16 cellular contexts compared by ENCODE assay signal in the genomic region with DNA sequence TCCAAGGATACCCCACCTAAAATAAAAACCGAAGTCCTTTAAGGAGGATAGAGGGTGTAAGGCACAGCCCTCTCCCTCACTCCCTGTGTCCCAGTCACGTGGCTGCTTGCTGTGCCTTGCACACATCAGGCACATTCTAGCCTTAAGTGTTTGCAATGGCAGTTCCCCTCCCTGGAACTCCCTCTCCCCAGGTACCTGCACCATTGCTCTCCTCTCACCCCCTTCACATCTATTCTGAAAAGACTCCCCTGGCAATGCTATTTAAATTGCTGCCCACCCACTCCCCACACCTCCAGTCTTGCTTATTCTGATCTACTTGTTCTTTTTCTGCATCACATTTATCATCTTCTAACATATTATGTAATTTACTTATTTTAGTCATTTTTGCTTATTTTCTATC.
DNase-seq lines count a peak whose midpoint lies in the region; ATAC-seq and TF ChIP-seq lines count a peak whose summit lies in the region.
"Had no signal": no experiment of that assay in that cellular context is flagged by ENCODE, and none has a peak within 500 bp of the region (broad histone marks: within the 10 kb centered on the region; RNA-seq: fewer than 3 reads in every experiment).

No MANE protein-coding gene starts in this region.

- H3K9me3 Mint-ChIP-seq in activated T-helper 1 cell treated with anti-CD3 and anti-CD28 coated beads, Interleukin-12 subunit alpha, Interleukin-12 subunit beta, Interleukin-2, Interleukin-4 antibody, amounts not matched to agents 30 ng/mL and 10 ng/mL and 1 ng/mL, durations not matched to agents 14 hours and 24 hours and 36 hours: no peaks in the 10 kb centered on the region

- peak overlapping the region; percentile 49 for H3K9ac ChIP-seq in mesenchymal stem cell (ENCODE audit: low read length)

- H3K14ac ChIP-seq in mesenchymal stem cell (ENCODE audit: low read length in 2 of 2): no peak overlapping the region

- H3K4me3 Mint-ChIP-seq in activated T-helper 1 cell treated with anti-CD3 and anti-CD28 coated beads, Interleukin-12 subunit alpha, Interleukin-12 subunit beta, Interleukin-2, Interleukin-4 antibody, amounts not matched to agents 30 ng/mL and 10 ng/mL and 1 ng/mL, durations not matched to agents 14 hours and 24 hours and 36 hours: no peak overlapping the region
- H3K4me3 Mint-ChIP-seq: CD4-positive, alpha-beta memory T cell had no signal

- no peak overlapping the region for H4K8ac ChIP-seq in mesenchymal stem cell (ENCODE audit: low read length)

- H3K9me3 ChIP-seq in mesenchymal stem cell (ENCODE audit: control insufficient read depth, low read length): peaks cover 3% of the 10 kb centered on the region
- H3K9me3 ChIP-seq: A549, BE2C had no signal

- no peaks in the 10 kb centered on the region for H3K36me3 ChIP-seq in mesenchymal stem cell (ENCODE audit: control insufficient read depth in 1 of 2, insufficient read depth in 2 of 2, low read depth in 1 of 2, low read length in 2 of 2)
- H3K36me3 ChIP-seq: BE2C had no signal

- no peak for TF ChIP-seq RAD21 in Ishikawa (IDR thresholded peaks at IDR 0.05; ENCODE audit: low read depth)

- H2BK120ac ChIP-seq in mesenchymal stem cell (ENCODE audit: low read depth, low read length): peak overlapping the region; percentile 6

- H3K4me1 Mint-ChIP-seq in activated T-helper 1 cell treated with anti-CD3 and anti-CD28 coated beads, Interleukin-12 subunit alpha, Interleukin-12 subunit beta, Interleukin-2, Interleukin-4 antibody, amounts not matched to agents 30 ng/mL and 10 ng/mL and 1 ng/mL, durations not matched to agents 14 hours and 24 hours and 36 hours (ENCODE audit: low read depth): peaks cover 2% of the 10 kb centered on the region
- H3K4me1 Mint-ChIP-seq: CD4-positive, alpha-beta memory T cell had no signal

- DNase-seq in caudate nucleus (lab: John Stamatoyannopoulos, UW) (peak in 34 of 61 donors; percentile 3 to 92 (median 30)), mesenchymal stem cell (no peak), superior temporal gyrus (ENCODE audit: extremely low spot score) (peak; percentile 36), DMS153 treated with DMSO at 0.1 percent for 48 hours (lab: John Stamatoyannopoulos, UW; ENCODE audit: unreplicated experiment) (no peak), iPS-NIHi7 (ENCODE audit: extremely low spot score) (no peak)
- no peak for DNase-seq in activated T-helper 1 cell treated with anti-CD3 and anti-CD28 coated beads, Interleukin-12 subunit alpha, Interleukin-12 subunit beta, Interleukin-2, Interleukin-4 antibody, amounts not matched to agents 30 ng/mL and 10 ng/mL and 1 ng/mL, durations not matched to agents 14 hours and 24 hours and 36 hours (ENCODE audit: low spot score)
- DNase-seq: BE2C; CD4-positive, alpha-beta memory T cell; DMS153; DND-41; GDM1 had no signal

- H3K27me3 ChIP-seq in mesenchymal stem cell (ENCODE audit: control insufficient read depth in 1 of 2, insufficient read depth in 1 of 2, low read length in 2 of 2): no peaks in the 10 kb centered on the region
- H3K27me3 ChIP-seq: BE2C had no signal

- WGBS in mesenchymal stem cell: 48% methylated on average over 2 of the region's 2 CpGs

- H3K27me3 Mint-ChIP-seq in activated T-helper 1 cell treated with anti-CD3 and anti-CD28 coated beads, Interleukin-12 subunit alpha, Interleukin-12 subunit beta, Interleukin-2, Interleukin-4 antibody, amounts not matched to agents 30 ng/mL and 10 ng/mL and 1 ng/mL, durations not matched to agents 14 hours and 24 hours and 36 hours (ENCODE audit: insufficient read depth): peaks cover 11% of the 10 kb centered on the region

- H3K27ac Mint-ChIP-seq in activated T-helper 1 cell treated with anti-CD3 and anti-CD28 coated beads, Interleukin-12 subunit alpha, Interleukin-12 subunit beta, Interleukin-2, Interleukin-4 antibody, amounts not matched to agents 30 ng/mL and 10 ng/mL and 1 ng/mL, durations not matched to agents 14 hours and 24 hours and 36 hours: no peak overlapping the region
- H3K27ac Mint-ChIP-seq: CD4-positive, alpha-beta memory T cell had no signal

- H2BK15ac ChIP-seq in mesenchymal stem cell (ENCODE audit: low read depth, poor library complexity, severe bottlenecking): no peak overlapping the region

- no peaks in the 10 kb centered on the region for H3K79me1 ChIP-seq in mesenchymal stem cell (replicated peaks; ENCODE audit: low read length, poor library complexity, severe bottlenecking)

- H2AFZ ChIP-seq in mesenchymal stem cell (ENCODE audit: low read depth, low read length): no peak overlapping the region

- no peak overlapping the region for H2BK5ac ChIP-seq in mesenchymal stem cell (ENCODE audit: low read depth, low read length, poor library complexity, severe bottlenecking)

- no peak for TF ChIP-seq EP300 in Ishikawa (IDR thresholded peaks at IDR 0.05; ENCODE audit: borderline replicate concordance)

- no peak overlapping the region for H3K23ac ChIP-seq in mesenchymal stem cell (ENCODE audit: low read length in 2 of 2)

- H3K4ac ChIP-seq in mesenchymal stem cell (ENCODE audit: low read depth in 1 of 2, low read length in 2 of 2): no peak overlapping the region

- H3K27ac ChIP-seq in caudate nucleus (ENCODE audit: low read depth, low read length) (peak overlapping the region; percentile 59), mesenchymal stem cell (ENCODE audit: low read length, poor library complexity, severe bottlenecking) (no peak overlapping the region)
- H3K27ac ChIP-seq: A549, C4-2B, HL-60 had no signal

- ATAC-seq in GM18511 (IDR thresholded peaks at IDR 0.05; ENCODE audit: unreplicated experiment): no peak
- ATAC-seq: A549 had no signal

- no peaks in the 10 kb centered on the region for H3K36me3 Mint-ChIP-seq in activated T-helper 1 cell treated with anti-CD3 and anti-CD28 coated beads, Interleukin-12 subunit alpha, Interleukin-12 subunit beta, Interleukin-2, Interleukin-4 antibody, amounts not matched to agents 30 ng/mL and 10 ng/mL and 1 ng/mL, durations not matched to agents 14 hours and 24 hours and 36 hours (ENCODE audit: low read depth)
- H3K36me3 Mint-ChIP-seq: CD4-positive, alpha-beta memory T cell had no signal

- peaks cover 3% of the 10 kb centered on the region for H3K4me1 ChIP-seq in mesenchymal stem cell (ENCODE audit: control insufficient read depth, insufficient read depth, low read depth, low read length)
- H3K4me1 ChIP-seq: BE2C had no signal

- intact Hi-C loops in activated T-helper 1 cell treated with anti-CD3 and anti-CD28 coated beads, Interleukin-12 subunit alpha, Interleukin-12 subunit beta, Interleukin-2, Interleukin-4 antibody, amounts not matched to agents 30 ng/mL and 10 ng/mL and 1 ng/mL, durations not matched to agents 14 hours and 24 hours and 36 hours (cut with micrococcal nuclease): no loop called here

- peak overlapping the region in 1 of 2 experiments; percentile 23 for H3K18ac ChIP-seq in mesenchymal stem cell (ENCODE audit: low read depth in 1 of 2, low read length in 2 of 2)

- no peak overlapping the region for H2AK5ac ChIP-seq in mesenchymal stem cell (ENCODE audit: low read length, severe bottlenecking)

- H2BK12ac ChIP-seq in mesenchymal stem cell (ENCODE audit: low read length in 2 of 2): peak overlapping the region in 1 of 2 experiments; percentile 0

- H4K91ac ChIP-seq in mesenchymal stem cell (ENCODE audit: low read length): peak overlapping the region; percentile 14

- no peak overlapping the region for H3K4me3 ChIP-seq in mesenchymal stem cell (ENCODE audit: insufficient read depth in 1 of 2, low read depth in 1 of 2, low read length in 2 of 2)
- H3K4me3 ChIP-seq: A549 had no signal

- H3K4me2 ChIP-seq in mesenchymal stem cell (ENCODE audit: low read length, poor library complexity, severe bottlenecking): no peak overlapping the region
- H3K4me2 ChIP-seq: A549 had no signal

TF ChIP-seq in Ishikawa, 13 proteins besides CTCF, POLR2A, EP300 and RAD21:
- no peak for TF ChIP-seq FOXM1 (IDR thresholded peaks at IDR 0.05; ENCODE audit: borderline replicate concordance, low read depth)
- TF ChIP-seq, protein P1, sequence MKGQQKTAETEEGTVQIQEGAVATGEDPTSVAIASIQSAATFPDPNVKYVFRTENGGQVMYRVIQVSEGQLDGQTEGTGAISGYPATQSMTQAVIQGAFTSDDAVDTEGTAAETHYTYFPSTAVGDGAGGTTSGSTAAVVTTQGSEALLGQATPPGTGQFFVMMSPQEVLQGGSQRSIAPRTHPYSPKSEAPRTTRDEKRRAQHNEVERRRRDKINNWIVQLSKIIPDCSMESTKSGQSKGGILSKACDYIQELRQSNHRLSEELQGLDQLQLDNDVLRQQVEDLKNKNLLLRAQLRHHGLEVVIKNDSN (IDR thresholded peaks at IDR 0.05): peak; percentile 21; the same call in 1 of the 2 replicates

Comparison
In these comparisons a context has a peak if more than half of its experiments do, and no peak if none do; other contexts are left out.
1. DNase-seq: peak in caudate nucleus (34 of 61) and superior temporal gyrus (single experiment); none in mesenchymal stem cell (single experiment), DMS153 treated with DMSO at 0.1 percent for 48 hours (single experiment), iPS-NIHi7 (single experiment) and activated T-helper 1 cell treated with anti-CD3 and anti-CD28 coated beads, Interleukin-12 subunit alpha, Interleukin-12 subunit beta, Interleukin-2, Interleukin-4 antibody, amounts not matched to agents 30 ng/mL and 10 ng/mL and 1 ng/mL, durations not matched to agents 14 hours and 24 hours and 36 hours (single experiment).